In the genomic region with DNA sequence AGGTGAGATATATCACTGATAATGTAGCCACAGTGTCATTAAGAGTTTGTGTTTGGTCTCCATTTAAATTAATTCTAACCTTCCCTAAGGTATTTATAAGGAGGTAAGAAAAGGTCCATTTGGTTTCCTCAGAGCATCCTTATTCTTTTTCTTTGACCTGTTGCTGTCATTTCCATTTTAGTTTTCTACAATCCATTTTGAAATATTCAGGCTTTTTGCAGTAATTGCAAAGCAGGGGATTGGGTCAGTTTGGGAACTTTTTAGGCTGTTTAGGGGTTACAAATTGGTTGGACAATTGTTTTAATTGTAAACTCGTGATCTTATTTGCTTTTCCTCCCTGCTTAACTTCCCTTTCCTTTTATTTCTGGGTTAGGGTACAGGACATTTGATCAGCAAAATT, we compare ENCODE assay signal across 31 cellular contexts.
"Had no signal": no experiment of that assay in that cellular context is flagged by ENCODE, and none has a peak within 500 bp of the region (broad histone marks: within the 10 kb centered on the region; RNA-seq: fewer than 3 reads in every experiment).

No MANE protein-coding gene starts in this region.

- ATAC-seq: activated naive CD4-positive, alpha-beta T cell treated with anti-CD3 and anti-CD28 coated beads, Interleukin-2, amount 50 U/mL, for 72 hours; activated naive CD8-positive, alpha-beta T cell treated with anti-CD3 and anti-CD28 coated beads, Interleukin-2, amount 50 U/mL, for 24 hours; activated T-cell treated with anti-CD3 and anti-CD28 coated beads, Interleukin-2, amount 50 U/mL, for 4 hours; activated T-cell treated with anti-CD3 and anti-CD28 coated beads, Interleukin-2, amount 50 U/mL, for 72 hours; activated T-helper 17 cell treated with anti-CD3 and anti-CD28 coated beads, Interleukin-2, amount 50 U/mL, for 72 hours; body of pancreas had no signal

- H3K4me1 ChIP-seq: adrenal gland, ascending aorta, body of pancreas, breast epithelium had no signal

- H3K9me3 ChIP-seq: adrenal gland, ascending aorta, body of pancreas, breast epithelium had no signal

- FAIRE-seq: astrocyte, bronchial epithelial cell had no signal

- H3K4me3 ChIP-seq: adrenal gland, ascending aorta, body of pancreas, breast epithelium, cardiac muscle cell had no signal

- H3K27ac ChIP-seq: adrenal gland, ascending aorta, body of pancreas, brain microvascular endothelial cell, breast epithelium, cardiac muscle cell had no signal

- H3K36me3 ChIP-seq: adrenal gland, ascending aorta, brain microvascular endothelial cell, breast epithelium, cardiac muscle cell had no signal

- DNase-seq: activated effector memory CD4-positive, alpha-beta T cell treated with anti-CD3 and anti-CD28 coated beads, Interleukin-2, amount 50 U/mL, for 16 hours; activated effector memory CD4-positive, alpha-beta T cell treated with Interleukin-2 at 50 U/mL for 16 hours; activated gamma-delta T cell; activated gamma-delta T cell treated with Interleukin-2 at 50 U/mL for 16 hours; activated naive CD4-positive, alpha-beta T cell; activated naive CD4-positive, alpha-beta T cell treated with anti-CD3 and anti-CD28 coated beads for 36 hours; activated naive CD4-positive, alpha-beta T cell treated with anti-CD3 and anti-CD28 coated beads, Interleukin-2, amount 10 ng/mL, durations not matched to agents 7 days and 5 days; activated naive CD4-positive, alpha-beta T cell treated with anti-CD3 and anti-CD28 coated beads, Interleukin-2, amount 50 U/mL, for 16 hours; activated naive CD4-positive, alpha-beta T cell treated with Interleukin-2 at 50 U/mL for 16 hours; activated naive CD8-positive, alpha-beta T cell treated with anti-CD3 and anti-CD28 coated beads for 36 hours; activated naive CD8-positive, alpha-beta T cell treated with anti-CD3 and anti-CD28 coated beads, Interleukin-2, amount 10 ng/mL, durations not matched to agents 7 days and 5 days; activated naive CD8-positive, alpha-beta T cell treated with anti-CD3 and anti-CD28 coated beads, Interleukin-2, amount 50 U/mL, for 24 hours; activated T-cell treated with anti-CD3 and anti-CD28 coated beads, Interleukin-2, amount 50 U/mL, for 4 hours; activated T-cell treated with anti-CD3 and anti-CD28 coated beads, Interleukin-2, amount 50 U/mL, for 48 hours; activated T-cell treated with anti-CD3 and anti-CD28 coated beads, Interleukin-2, amount 50 U/mL, for 72 hours; amniotic stem cell; amygdala; anterior cingulate cortex; aorta; body of pancreas; central memory CD4-positive, alpha-beta T cell; cerebellar nuclear complex had no signal
